1 cellular context compared by ENCODE assay signal in the genomic region with DNA sequence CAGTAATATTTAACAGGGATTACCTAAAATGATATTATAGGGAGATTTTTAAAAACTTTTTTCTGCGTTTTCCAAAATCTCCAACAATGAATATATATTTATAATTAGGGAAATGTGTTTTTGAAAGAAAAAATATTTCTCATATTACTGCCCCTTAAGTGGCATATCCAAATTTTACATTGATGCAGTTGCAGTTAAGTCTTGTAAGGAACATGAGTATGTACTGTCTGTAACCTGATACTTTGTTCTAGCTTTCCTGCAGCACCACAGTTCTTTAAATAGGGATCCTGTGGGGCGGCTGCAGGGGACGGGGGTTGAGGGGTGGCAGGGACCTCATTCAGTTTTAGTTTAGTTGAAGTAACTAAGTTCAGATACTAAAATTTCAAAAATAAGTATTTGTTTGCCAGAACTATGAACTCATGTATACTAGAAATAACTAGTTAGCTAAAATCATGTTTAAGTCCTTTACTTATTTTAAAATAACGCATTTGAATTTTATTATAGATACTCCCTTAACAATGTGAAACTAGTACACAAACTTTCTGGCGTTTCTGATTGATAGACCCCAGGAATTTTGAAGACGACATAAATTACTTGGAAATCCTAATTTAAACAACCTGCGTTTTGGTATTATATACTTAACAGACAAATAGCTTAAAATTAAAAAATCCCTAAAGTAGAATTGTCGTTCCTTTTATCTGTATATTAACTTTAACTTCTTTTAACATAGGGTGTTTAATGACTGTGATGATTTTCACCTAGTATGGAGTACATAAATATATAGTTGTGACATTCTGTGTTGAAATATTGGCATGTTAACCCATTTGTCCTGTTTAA.
TF ChIP-seq lines count a peak whose summit lies in the region.

No MANE protein-coding gene starts in this region.

TF ChIP-seq in WTC11, 78 proteins besides CTCF, POLR2A, EP300 and RAD21 (continued from another document and continues in another):
- TF ChIP-seq, protein P1, sequence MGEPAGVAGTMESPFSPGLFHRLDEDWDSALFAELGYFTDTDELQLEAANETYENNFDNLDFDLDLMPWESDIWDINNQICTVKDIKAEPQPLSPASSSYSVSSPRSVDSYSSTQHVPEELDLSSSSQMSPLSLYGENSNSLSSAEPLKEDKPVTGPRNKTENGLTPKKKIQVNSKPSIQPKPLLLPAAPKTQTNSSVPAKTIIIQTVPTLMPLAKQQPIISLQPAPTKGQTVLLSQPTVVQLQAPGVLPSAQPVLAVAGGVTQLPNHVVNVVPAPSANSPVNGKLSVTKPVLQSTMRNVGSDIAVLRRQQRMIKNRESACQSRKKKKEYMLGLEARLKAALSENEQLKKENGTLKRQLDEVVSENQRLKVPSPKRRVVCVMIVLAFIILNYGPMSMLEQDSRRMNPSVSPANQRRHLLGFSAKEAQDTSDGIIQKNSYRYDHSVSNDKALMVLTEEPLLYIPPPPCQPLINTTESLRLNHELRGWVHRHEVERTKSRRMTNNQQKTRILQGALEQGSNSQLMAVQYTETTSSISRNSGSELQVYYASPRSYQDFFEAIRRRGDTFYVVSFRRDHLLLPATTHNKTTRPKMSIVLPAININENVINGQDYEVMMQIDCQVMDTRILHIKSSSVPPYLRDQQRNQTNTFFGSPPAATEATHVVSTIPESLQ (CRISPR knock-in tag; IDR thresholded peaks at IDR 0.05): no peak
- TF ChIP-seq ZNF138 (CRISPR knock-in tag; conservative IDR thresholded peaks at IDR 0.05): no peak
- TF ChIP-seq EMX1 (CRISPR knock-in tag; IDR thresholded peaks at IDR 0.05): peak; percentile 98
- TF ChIP-seq, protein P2, sequence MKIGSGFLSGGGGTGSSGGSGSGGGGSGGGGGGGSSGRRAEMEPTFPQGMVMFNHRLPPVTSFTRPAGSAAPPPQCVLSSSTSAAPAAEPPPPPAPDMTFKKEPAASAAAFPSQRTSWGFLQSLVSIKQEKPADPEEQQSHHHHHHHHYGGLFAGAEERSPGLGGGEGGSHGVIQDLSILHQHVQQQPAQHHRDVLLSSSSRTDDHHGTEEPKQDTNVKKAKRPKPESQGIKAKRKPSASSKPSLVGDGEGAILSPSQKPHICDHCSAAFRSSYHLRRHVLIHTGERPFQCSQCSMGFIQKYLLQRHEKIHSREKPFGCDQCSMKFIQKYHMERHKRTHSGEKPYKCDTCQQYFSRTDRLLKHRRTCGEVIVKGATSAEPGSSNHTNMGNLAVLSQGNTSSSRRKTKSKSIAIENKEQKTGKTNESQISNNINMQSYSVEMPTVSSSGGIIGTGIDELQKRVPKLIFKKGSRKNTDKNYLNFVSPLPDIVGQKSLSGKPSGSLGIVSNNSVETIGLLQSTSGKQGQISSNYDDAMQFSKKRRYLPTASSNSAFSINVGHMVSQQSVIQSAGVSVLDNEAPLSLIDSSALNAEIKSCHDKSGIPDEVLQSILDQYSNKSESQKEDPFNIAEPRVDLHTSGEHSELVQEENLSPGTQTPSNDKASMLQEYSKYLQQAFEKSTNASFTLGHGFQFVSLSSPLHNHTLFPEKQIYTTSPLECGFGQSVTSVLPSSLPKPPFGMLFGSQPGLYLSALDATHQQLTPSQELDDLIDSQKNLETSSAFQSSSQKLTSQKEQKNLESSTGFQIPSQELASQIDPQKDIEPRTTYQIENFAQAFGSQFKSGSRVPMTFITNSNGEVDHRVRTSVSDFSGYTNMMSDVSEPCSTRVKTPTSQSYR (CRISPR knock-in tag; IDR thresholded peaks at IDR 0.05): no peak
- no peak for TF ChIP-seq JUN (CRISPR knock-in tag; IDR thresholded peaks at IDR 0.05)
- TF ChIP-seq, protein P3, sequence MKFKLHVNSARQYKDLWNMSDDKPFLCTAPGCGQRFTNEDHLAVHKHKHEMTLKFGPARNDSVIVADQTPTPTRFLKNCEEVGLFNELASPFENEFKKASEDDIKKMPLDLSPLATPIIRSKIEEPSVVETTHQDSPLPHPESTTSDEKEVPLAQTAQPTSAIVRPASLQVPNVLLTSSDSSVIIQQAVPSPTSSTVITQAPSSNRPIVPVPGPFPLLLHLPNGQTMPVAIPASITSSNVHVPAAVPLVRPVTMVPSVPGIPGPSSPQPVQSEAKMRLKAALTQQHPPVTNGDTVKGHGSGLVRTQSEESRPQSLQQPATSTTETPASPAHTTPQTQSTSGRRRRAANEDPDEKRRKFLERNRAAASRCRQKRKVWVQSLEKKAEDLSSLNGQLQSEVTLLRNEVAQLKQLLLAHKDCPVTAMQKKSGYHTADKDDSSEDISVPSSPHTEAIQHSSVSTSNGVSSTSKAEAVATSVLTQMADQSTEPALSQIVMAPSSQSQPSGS (CRISPR knock-in tag; IDR thresholded peaks at IDR 0.05; ENCODE audit: borderline replicate concordance, low read depth): no peak
- no peak for TF ChIP-seq IRF2 (CRISPR knock-in tag; IDR thresholded peaks at IDR 0.05; ENCODE audit: borderline replicate concordance, low read depth)
- TF ChIP-seq MXD4 (CRISPR knock-in tag; IDR thresholded peaks at IDR 0.05; ENCODE audit: borderline replicate concordance): no peak
- TF ChIP-seq, protein P4, sequence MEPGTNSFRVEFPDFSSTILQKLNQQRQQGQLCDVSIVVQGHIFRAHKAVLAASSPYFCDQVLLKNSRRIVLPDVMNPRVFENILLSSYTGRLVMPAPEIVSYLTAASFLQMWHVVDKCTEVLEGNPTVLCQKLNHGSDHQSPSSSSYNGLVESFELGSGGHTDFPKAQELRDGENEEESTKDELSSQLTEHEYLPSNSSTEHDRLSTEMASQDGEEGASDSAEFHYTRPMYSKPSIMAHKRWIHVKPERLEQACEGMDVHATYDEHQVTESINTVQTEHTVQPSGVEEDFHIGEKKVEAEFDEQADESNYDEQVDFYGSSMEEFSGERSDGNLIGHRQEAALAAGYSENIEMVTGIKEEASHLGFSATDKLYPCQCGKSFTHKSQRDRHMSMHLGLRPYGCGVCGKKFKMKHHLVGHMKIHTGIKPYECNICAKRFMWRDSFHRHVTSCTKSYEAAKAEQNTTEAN (CRISPR knock-in tag; IDR thresholded peaks at IDR 0.05): no peak
- TF ChIP-seq, protein P5, sequence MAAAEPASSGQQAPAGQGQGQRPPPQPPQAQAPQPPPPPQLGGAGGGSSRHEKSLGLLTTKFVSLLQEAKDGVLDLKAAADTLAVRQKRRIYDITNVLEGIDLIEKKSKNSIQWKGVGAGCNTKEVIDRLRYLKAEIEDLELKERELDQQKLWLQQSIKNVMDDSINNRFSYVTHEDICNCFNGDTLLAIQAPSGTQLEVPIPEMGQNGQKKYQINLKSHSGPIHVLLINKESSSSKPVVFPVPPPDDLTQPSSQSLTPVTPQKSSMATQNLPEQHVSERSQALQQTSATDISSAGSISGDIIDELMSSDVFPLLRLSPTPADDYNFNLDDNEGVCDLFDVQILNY (CRISPR knock-in tag; IDR thresholded peaks at IDR 0.05): no peak
- TF ChIP-seq, protein P6, sequence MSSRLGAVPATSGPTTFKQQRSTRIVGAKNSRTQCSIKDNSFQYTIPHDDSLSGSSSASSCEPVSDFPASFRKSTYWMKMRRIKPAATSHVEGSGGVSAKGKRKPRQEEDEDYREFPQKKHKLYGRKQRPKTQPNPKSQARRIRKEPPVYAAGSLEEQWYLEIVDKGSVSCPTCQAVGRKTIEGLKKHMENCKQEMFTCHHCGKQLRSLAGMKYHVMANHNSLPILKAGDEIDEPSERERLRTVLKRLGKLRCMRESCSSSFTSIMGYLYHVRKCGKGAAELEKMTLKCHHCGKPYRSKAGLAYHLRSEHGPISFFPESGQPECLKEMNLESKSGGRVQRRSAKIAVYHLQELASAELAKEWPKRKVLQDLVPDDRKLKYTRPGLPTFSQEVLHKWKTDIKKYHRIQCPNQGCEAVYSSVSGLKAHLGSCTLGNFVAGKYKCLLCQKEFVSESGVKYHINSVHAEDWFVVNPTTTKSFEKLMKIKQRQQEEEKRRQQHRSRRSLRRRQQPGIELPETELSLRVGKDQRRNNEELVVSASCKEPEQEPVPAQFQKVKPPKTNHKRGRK (CRISPR knock-in tag; IDR thresholded peaks at IDR 0.05; ENCODE audit: borderline replicate concordance): no peak
- TF ChIP-seq ZNF416 (CRISPR knock-in tag; IDR thresholded peaks at IDR 0.05): peak; percentile 98
- TF ChIP-seq NFE2L1 (CRISPR knock-in tag; IDR thresholded peaks at IDR 0.05): no peak
- no peak for TF ChIP-seq GRHL2 (CRISPR knock-in tag; IDR thresholded peaks at IDR 0.05; ENCODE audit: insufficient replicate concordance, severe bottlenecking)
- TF ChIP-seq, protein P7, sequence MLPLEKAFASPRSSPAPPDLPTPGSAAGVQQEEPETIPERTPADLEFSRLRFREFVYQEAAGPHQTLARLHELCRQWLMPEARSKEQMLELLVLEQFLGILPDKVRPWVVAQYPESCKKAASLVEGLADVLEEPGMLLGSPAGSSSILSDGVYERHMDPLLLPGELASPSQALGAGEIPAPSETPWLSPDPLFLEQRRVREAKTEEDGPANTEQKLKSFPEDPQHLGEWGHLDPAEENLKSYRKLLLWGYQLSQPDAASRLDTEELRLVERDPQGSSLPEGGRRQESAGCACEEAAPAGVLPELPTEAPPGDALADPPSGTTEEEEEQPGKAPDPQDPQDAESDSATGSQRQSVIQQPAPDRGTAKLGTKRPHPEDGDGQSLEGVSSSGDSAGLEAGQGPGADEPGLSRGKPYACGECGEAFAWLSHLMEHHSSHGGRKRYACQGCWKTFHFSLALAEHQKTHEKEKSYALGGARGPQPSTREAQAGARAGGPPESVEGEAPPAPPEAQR (CRISPR knock-in tag; IDR thresholded peaks at IDR 0.05): no peak
- TF ChIP-seq, protein P8, sequence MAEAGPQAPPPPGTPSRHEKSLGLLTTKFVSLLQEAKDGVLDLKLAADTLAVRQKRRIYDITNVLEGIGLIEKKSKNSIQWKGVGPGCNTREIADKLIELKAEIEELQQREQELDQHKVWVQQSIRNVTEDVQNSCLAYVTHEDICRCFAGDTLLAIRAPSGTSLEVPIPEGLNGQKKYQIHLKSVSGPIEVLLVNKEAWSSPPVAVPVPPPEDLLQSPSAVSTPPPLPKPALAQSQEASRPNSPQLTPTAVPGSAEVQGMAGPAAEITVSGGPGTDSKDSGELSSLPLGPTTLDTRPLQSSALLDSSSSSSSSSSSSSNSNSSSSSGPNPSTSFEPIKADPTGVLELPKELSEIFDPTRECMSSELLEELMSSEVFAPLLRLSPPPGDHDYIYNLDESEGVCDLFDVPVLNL (CRISPR knock-in tag; IDR thresholded peaks at IDR 0.05; ENCODE audit: borderline replicate concordance, low read depth): no peak
- no peak for TF ChIP-seq ZNF317 (CRISPR knock-in tag; IDR thresholded peaks at IDR 0.05; ENCODE audit: borderline replicate concordance, low read depth)
- TF ChIP-seq NFYB (CRISPR knock-in tag; conservative IDR thresholded peaks at IDR 0.05; ENCODE audit: low read depth): no peak
- no peak for TF ChIP-seq SMAD3 (CRISPR knock-in tag; IDR thresholded peaks at IDR 0.05; ENCODE audit: borderline replicate concordance)
- no peak for TF ChIP-seq SMAD4 (CRISPR knock-in tag; IDR thresholded peaks at IDR 0.05)
- TF ChIP-seq, protein P9, sequence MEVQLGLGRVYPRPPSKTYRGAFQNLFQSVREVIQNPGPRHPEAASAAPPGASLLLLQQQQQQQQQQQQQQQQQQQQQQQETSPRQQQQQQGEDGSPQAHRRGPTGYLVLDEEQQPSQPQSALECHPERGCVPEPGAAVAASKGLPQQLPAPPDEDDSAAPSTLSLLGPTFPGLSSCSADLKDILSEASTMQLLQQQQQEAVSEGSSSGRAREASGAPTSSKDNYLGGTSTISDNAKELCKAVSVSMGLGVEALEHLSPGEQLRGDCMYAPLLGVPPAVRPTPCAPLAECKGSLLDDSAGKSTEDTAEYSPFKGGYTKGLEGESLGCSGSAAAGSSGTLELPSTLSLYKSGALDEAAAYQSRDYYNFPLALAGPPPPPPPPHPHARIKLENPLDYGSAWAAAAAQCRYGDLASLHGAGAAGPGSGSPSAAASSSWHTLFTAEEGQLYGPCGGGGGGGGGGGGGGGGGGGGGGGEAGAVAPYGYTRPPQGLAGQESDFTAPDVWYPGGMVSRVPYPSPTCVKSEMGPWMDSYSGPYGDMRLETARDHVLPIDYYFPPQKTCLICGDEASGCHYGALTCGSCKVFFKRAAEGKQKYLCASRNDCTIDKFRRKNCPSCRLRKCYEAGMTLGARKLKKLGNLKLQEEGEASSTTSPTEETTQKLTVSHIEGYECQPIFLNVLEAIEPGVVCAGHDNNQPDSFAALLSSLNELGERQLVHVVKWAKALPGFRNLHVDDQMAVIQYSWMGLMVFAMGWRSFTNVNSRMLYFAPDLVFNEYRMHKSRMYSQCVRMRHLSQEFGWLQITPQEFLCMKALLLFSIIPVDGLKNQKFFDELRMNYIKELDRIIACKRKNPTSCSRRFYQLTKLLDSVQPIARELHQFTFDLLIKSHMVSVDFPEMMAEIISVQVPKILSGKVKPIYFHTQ (CRISPR knock-in tag; IDR thresholded peaks at IDR 0.05): peak; percentile 98
- TF ChIP-seq CREM (CRISPR knock-in tag; IDR thresholded peaks at IDR 0.05): no peak
- peak; percentile 98 for TF ChIP-seq RORB (CRISPR knock-in tag; IDR thresholded peaks at IDR 0.05)
- TF ChIP-seq JAZF1 (CRISPR knock-in tag; IDR thresholded peaks at IDR 0.05): no peak
- no peak for TF ChIP-seq TCF7 (CRISPR knock-in tag; IDR thresholded peaks at IDR 0.05; ENCODE audit: low read depth)
- TF ChIP-seq NR2C2 (CRISPR knock-in tag; IDR thresholded peaks at IDR 0.05): no peak
- peak; percentile 99 for TF ChIP-seq ZNF671 (CRISPR knock-in tag; IDR thresholded peaks at IDR 0.05)
- TF ChIP-seq NR3C1 (CRISPR knock-in tag; conservative IDR thresholded peaks at IDR 0.05; ENCODE audit: low read depth): no peak
- TF ChIP-seq FOXJ3 (CRISPR knock-in tag; IDR thresholded peaks at IDR 0.05; ENCODE audit: borderline replicate concordance): no peak
- TF ChIP-seq PRRX2 (CRISPR knock-in tag; IDR thresholded peaks at IDR 0.05): peak; percentile 99
- no peak for TF ChIP-seq MYBL2 (CRISPR knock-in tag; IDR thresholded peaks at IDR 0.05)
- TF ChIP-seq ESRRA (CRISPR knock-in tag; IDR thresholded peaks at IDR 0.05; ENCODE audit: borderline replicate concordance): no peak
- no peak for TF ChIP-seq GTF2I (CRISPR knock-in tag; conservative IDR thresholded peaks at IDR 0.05)
- peak; percentile 98 for TF ChIP-seq NFATC4 (CRISPR knock-in tag; IDR thresholded peaks at IDR 0.05)
- TF ChIP-seq, protein P10, sequence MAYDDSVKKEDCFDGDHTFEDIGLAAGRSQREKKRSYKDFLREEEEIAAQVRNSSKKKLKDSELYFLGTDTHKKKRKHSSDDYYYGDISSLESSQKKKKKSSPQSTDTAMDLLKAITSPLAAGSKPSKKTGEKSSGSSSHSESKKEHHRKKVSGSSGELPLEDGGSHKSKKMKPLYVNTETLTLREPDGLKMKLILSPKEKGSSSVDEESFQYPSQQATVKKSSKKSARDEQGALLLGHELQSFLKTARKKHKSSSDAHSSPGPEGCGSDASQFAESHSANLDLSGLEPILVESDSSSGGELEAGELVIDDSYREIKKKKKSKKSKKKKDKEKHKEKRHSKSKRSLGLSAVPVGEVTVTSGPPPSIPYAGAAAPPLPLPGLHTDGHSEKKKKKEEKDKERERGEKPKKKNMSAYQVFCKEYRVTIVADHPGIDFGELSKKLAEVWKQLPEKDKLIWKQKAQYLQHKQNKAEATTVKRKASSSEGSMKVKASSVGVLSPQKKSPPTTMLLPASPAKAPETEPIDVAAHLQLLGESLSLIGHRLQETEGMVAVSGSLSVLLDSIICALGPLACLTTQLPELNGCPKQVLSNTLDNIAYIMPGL (CRISPR knock-in tag; IDR thresholded peaks at IDR 0.05): no peak
- TF ChIP-seq TEAD4 (CRISPR knock-in tag; IDR thresholded peaks at IDR 0.05): no peak
- no peak for TF ChIP-seq ELF4 (CRISPR knock-in tag; IDR thresholded peaks at IDR 0.05; ENCODE audit: low read depth)
- TF ChIP-seq NR1H2 (CRISPR knock-in tag; IDR thresholded peaks at IDR 0.05): no peak
- TF ChIP-seq, protein P11, sequence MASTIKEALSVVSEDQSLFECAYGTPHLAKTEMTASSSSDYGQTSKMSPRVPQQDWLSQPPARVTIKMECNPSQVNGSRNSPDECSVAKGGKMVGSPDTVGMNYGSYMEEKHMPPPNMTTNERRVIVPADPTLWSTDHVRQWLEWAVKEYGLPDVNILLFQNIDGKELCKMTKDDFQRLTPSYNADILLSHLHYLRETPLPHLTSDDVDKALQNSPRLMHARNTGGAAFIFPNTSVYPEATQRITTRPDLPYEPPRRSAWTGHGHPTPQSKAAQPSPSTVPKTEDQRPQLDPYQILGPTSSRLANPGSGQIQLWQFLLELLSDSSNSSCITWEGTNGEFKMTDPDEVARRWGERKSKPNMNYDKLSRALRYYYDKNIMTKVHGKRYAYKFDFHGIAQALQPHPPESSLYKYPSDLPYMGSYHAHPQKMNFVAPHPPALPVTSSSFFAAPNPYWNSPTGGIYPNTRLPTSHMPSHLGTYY (CRISPR knock-in tag; IDR thresholded peaks at IDR 0.05): peak; percentile 99
